In the genomic region with DNA sequence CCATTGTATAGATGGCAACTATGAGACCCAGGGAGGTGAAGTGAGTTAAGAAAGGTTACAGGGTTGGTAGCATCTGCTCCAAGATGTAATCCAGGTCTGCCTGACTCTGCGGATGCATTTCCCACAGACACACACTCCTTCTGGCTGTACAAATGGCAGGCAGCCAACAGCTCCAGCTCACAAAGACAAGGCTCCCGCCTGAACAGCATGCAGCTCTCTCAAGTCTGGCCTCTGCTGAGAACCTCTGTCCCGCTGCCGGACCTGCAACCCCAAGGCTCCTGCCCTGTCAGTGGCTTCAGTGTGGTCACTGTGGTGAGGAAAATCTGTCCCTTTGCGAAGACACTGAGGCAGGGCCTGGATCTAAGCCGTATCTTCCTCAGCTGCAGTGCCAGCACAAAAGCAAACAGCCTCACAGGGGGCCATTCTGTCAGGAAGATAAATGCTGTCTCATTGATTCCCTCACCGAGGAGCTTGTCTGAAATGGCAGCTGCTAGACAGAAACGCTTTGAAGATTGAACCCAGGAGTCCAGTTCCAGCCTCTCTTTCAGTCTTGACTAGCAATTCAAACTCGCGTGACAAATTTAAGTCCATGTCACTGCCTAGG, we compare ENCODE assay signal across 9 cellular contexts.
DNase-seq lines count a peak whose midpoint lies in the region; ATAC-seq, FAIRE-seq and TF ChIP-seq lines count a peak whose summit lies in the region.
"Had no signal": no experiment of that assay in that cellular context is flagged by ENCODE, and none has a peak within 500 bp of the region (broad histone marks: within the 10 kb centered on the region; RNA-seq: fewer than 3 reads in every experiment).

No MANE protein-coding gene starts in this region.

- 38 to 48% (median 39%) methylated on average over 10 of the region's 10 CpGs for WGBS in small intestine, 3 donors

- no peak overlapping the region for H3K9ac ChIP-seq in PC-3 (ENCODE audit: low read length)

- H3K27me3 ChIP-seq in PC-3 (ENCODE audit: low read length) (no peaks in the 10 kb centered on the region), foreskin keratinocyte (peaks cover 14% of the 10 kb centered on the region), small intestine (ENCODE audit: control insufficient read depth in 2 of 2, insufficient read depth in 2 of 2, low read length in 2 of 2) (peaks cover 0 to 3% of the 10 kb centered on the region in 2 donors)

- H3K9me2 ChIP-seq in PC-3 (replicated peaks; ENCODE audit: low read length) = no peaks in the 10 kb centered on the region

- no peak for FAIRE-seq in small intestine (lab: Jason Lieb, UNC)

- no peaks in the 10 kb centered on the region for H4K20me1 ChIP-seq in PC-3 (ENCODE audit: low read length)

- H3K27ac ChIP-seq in PC-3 (ENCODE audit: low read length) (no peak overlapping the region), foreskin keratinocyte (no peak overlapping the region), small intestine (ENCODE audit: low read depth in 1 of 2, low read length in 1 of 2) (no peak overlapping the region)
- H3K27ac ChIP-seq: psoas muscle had no signal

- no peak overlapping the region for H3K4me3 ChIP-seq in PC-3 (ENCODE audit: low read length)
- H3K4me3 ChIP-seq in small intestine (ENCODE audit: low read depth in 1 of 2, low read length in 2 of 2) = no peak overlapping the region
- H3K4me3 ChIP-seq: psoas muscle had no signal

- no peaks in the 10 kb centered on the region for H3F3A ChIP-seq in PC-3 (ENCODE audit: low read length, unreplicated experiment)

- intact Hi-C loops in PC-3 (cut with micrococcal nuclease) = no loop called here

- H3K4me2 ChIP-seq in PC-3 (ENCODE audit: low read length) = no peak overlapping the region

- no peak for TF ChIP-seq CTCF in PC-3 (conservative IDR thresholded peaks at IDR 0.05; ENCODE audit: low read depth, low read length)
- TF ChIP-seq CTCF in foreskin keratinocyte (conservative IDR thresholded peaks at IDR 0.05) = no peak

- POLR2A ChIA-PET in PC-3 (lab: Charles Lee; ENCODE audit: unreplicated experiment) = no interaction called here

- CTCF ChIA-PET in PC-3 (lab: Charles Lee) = no interaction called here

- no peaks in the 10 kb centered on the region for H3K79me2 ChIP-seq in PC-3 (ENCODE audit: low read length)

- DNase-seq in NCI-H1105 treated with DMSO at 0.1 percent for 48 hours (lab: John Stamatoyannopoulos, UW) = peak; percentile 77
- peak; percentile 12 for DNase-seq in PC-3
- DNase-seq in foreskin keratinocyte = peak; percentile 6 to 28
- DNase-seq in small intestine = peak; percentile 3
- no peak for DNase-seq in GOT3 (lab: John Stamatoyannopoulos, UW)
- no peak for DNase-seq in NOMO-1 treated with DMSO at 0.1 percent for 48 hours (lab: John Stamatoyannopoulos, UW; ENCODE audit: unreplicated experiment)
- DNase-seq in foreskin melanocyte = no peak
- DNase-seq: activated CD4-positive, alpha-beta T cell treated with anti-CD3 and anti-CD28 coated beads for 36 hours had no signal

- H3K4me1 ChIP-seq in PC-3 (ENCODE audit: insufficient read depth, low read length) (no peaks in the 10 kb centered on the region), foreskin keratinocyte (no peaks in the 10 kb centered on the region), small intestine (ENCODE audit: control insufficient read depth in 2 of 2, insufficient read depth in 1 of 2, low read depth in 1 of 2, low read length in 1 of 2) (no peaks in the 10 kb centered on the region)
- H3K4me1 ChIP-seq: psoas muscle had no signal

- H3K36me3 ChIP-seq in PC-3 (ENCODE audit: low read depth, low read length) (no peaks in the 10 kb centered on the region), small intestine (ENCODE audit: control insufficient read depth in 2 of 2, insufficient read depth in 2 of 2, low read length in 2 of 2) (no peaks in the 10 kb centered on the region)

- ATAC-seq in PC-3 (no peak), foreskin keratinocyte (peak; percentile 9)
- ATAC-seq: activated CD4-positive, alpha-beta T cell treated with anti-CD3 and anti-CD28 coated beads for 36 hours; psoas muscle had no signal

- H2AFZ ChIP-seq in PC-3 (ENCODE audit: low read length) = no peak overlapping the region

- no TSS peak for BruUV-seq in PC-3 (replicated peaks; lab: Mats Ljungman, UMichigan)

- H3K9me3 ChIP-seq in PC-3 (ENCODE audit: low read length) (no peaks in the 10 kb centered on the region), small intestine (ENCODE audit: control insufficient read depth, low read depth) (no peaks in the 10 kb centered on the region)

Comparison
In these comparisons a context has a peak if more than half of its experiments do, and no peak if none do; other contexts are left out.
1. DNase-seq: peak in NCI-H1105 treated with DMSO at 0.1 percent for 48 hours (single experiment), PC-3 (single experiment), foreskin keratinocyte (2 of 2) and small intestine (single experiment); none in GOT3 (single experiment), NOMO-1 treated with DMSO at 0.1 percent for 48 hours (single experiment) and foreskin melanocyte (single experiment).